In the genomic region with DNA sequence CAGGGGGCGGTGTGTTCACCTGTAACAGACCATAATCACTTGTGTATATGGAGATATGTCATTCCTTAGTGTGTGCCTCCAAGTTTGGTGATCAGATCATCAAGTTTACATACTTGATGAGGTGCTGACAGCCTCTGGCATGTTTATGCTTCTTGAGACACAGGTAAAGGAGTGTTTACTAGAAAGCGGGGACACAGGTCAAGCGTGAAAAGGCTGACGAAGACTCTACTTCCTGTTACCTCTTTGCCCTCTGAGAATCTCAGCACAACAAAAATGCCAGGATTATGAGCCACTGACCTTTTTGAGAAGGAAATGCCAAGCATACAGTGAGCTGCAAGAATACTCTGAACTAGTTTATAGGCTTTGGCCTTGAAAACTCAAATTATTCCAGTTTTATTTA, we compare ENCODE assay signal across 22 cellular contexts. TPM values are rescaled to one million over a fixed set of nuclear protein-coding genes. Genes with fewer than 3 reads are reported as not detected.
DNase-seq lines count a peak whose midpoint lies in the region; ATAC-seq and TF ChIP-seq lines count a peak whose summit lies in the region.
"Had no signal": no experiment of that assay in that cellular context is flagged by ENCODE, and none has a peak within 500 bp of the region (broad histone marks: within the 10 kb centered on the region; RNA-seq: fewer than 3 reads in every experiment).

No MANE protein-coding gene starts in this region.

- no peaks in the 10 kb centered on the region for H3K9me3 ChIP-seq in CD8-positive, alpha-beta T cell (ENCODE audit: low read length)
- no peaks in the 10 kb centered on the region for H3K9me3 ChIP-seq in Peyer's patch
- H3K9me3 ChIP-seq in testis = no peaks in the 10 kb centered on the region
- no peaks in the 10 kb centered on the region for H3K9me3 ChIP-seq in breast epithelium
- H3K9me3 ChIP-seq: left lung had no signal

- no peak for ATAC-seq in CD8-positive, alpha-beta T cell
- ATAC-seq in activated naive CD8-positive, alpha-beta T cell treated with anti-CD3 and anti-CD28 coated beads, Interleukin-2, amount 50 U/mL, for 24 hours = no peak
- ATAC-seq in HG03442 (IDR thresholded peaks at IDR 0.05; ENCODE audit: unreplicated experiment) = no peak
- ATAC-seq: left lung had no signal

- intact Hi-C loops in CD8-positive, alpha-beta T cell (cut with DNase I, micrococcal nuclease) = no loop called here
- intact Hi-C loops in testis (cut with DNase I; ENCODE audit: low total_unique reads) (no loop called here), breast epithelium (cut with DNase I; ENCODE audit: low total_unique reads) (no loop called here)

- CTCF ChIA-PET in CD8-positive, alpha-beta T cell (lab: Charles Lee) = no interaction called here

- H3K4me1 ChIP-seq in CD8-positive, alpha-beta T cell (ENCODE audit: insufficient read depth, low read length) = no peaks in the 10 kb centered on the region
- H3K4me1 ChIP-seq in Peyer's patch (peaks cover 0 to 16% (median 0%) of the 10 kb centered on the region in 4 donors), testis (no peaks in the 10 kb centered on the region), breast epithelium (no peaks in the 10 kb centered on the region)
- H3K4me1 ChIP-seq: left lung had no signal

- no peak overlapping the region for H3K4me3 ChIP-seq in CD8-positive, alpha-beta T cell (ENCODE audit: low read depth, low read length)
- H3K4me3 ChIP-seq in Peyer's patch (no peak overlapping the region), testis (no peak overlapping the region), breast epithelium (no peak overlapping the region)
- H3K4me3 ChIP-seq: left lung had no signal

- H3K27me3 Mint-ChIP-seq in CD8-positive, alpha-beta T cell (ENCODE audit: low read depth) = no peaks in the 10 kb centered on the region
- no peaks in the 10 kb centered on the region for H3K27me3 Mint-ChIP-seq in activated naive CD8-positive, alpha-beta T cell treated with anti-CD3 and anti-CD28 coated beads, Interleukin-2, amount 50 U/mL, for 24 hours
- H3K27me3 Mint-ChIP-seq: activated CD4-positive, alpha-beta T cell treated with anti-CD3 and anti-CD28 coated beads, Interleukin-2, amount 10 ng/mL, durations not matched to agents 24 days and 14 days had no signal

- no peak overlapping the region for H3K4me3 Mint-ChIP-seq in CD8-positive, alpha-beta T cell
- H3K4me3 Mint-ChIP-seq in activated naive CD8-positive, alpha-beta T cell treated with anti-CD3 and anti-CD28 coated beads, Interleukin-2, amount 50 U/mL, for 24 hours = no peak overlapping the region
- H3K4me3 Mint-ChIP-seq: activated CD4-positive, alpha-beta T cell treated with anti-CD3 and anti-CD28 coated beads, Interleukin-2, amount 10 ng/mL, durations not matched to agents 24 days and 14 days had no signal

- TF ChIP-seq POLR2A in Peyer's patch (IDR thresholded peaks at IDR 0.05) = no peak
- TF ChIP-seq POLR2A in testis (IDR thresholded peaks at IDR 0.05) = no peak
- no peak for TF ChIP-seq POLR2A in breast epithelium (IDR thresholded peaks at IDR 0.05)

- no peak overlapping the region for H3K27ac ChIP-seq in CD8-positive, alpha-beta T cell (ENCODE audit: low read depth, low read length)
- H3K27ac ChIP-seq in Peyer's patch (peak overlapping the region in 2 of 4 donors; percentile 69 to 71), testis (no peak overlapping the region), breast epithelium (no peak overlapping the region)
- H3K27ac ChIP-seq: C4-2B, left lung had no signal

- DNase-seq in CD8-positive, alpha-beta T cell = no peak
- peak; percentile 5 for DNase-seq in GM19238 (ENCODE audit: insufficient read length, low spot score)
- peak in 2 of 3 donors; percentile 73 to 80 for DNase-seq in Peyer's patch
- DNase-seq in germinal center (ENCODE audit: low spot score) = peak; percentile 43
- DNase-seq in testis = no peak
- DNase-seq in activated naive CD8-positive, alpha-beta T cell treated with anti-CD3 and anti-CD28 coated beads, Interleukin-2, amount 50 U/mL, for 24 hours = no peak
- no peak for DNase-seq in breast epithelium (ENCODE audit: low spot score in 2 of 2)
- DNase-seq: activated CD4-positive, alpha-beta T cell treated with anti-CD3 and anti-CD28 coated beads, Interleukin-2, amount 10 ng/mL, durations not matched to agents 24 days and 14 days; activated naive CD4-positive, alpha-beta T cell; anterior cingulate cortex; left lung; NCI-H1105 treated with DMSO at 0.1 percent for 48 hours; NCI-H2107; NCI-H526 treated with DMSO at 0.1 percent for 48 hours; nucleus accumbens; stimulated activated naive CD4-positive, alpha-beta T cell; trophoblast cell had no signal

- TF ChIP-seq CTCF in CD8-positive, alpha-beta T cell (IDR thresholded peaks at IDR 0.05) = no peak
- TF ChIP-seq CTCF in Peyer's patch (IDR thresholded peaks at IDR 0.05) (no peak), testis (IDR thresholded peaks at IDR 0.05) (no peak), breast epithelium (IDR thresholded peaks at IDR 0.05) (no peak)

- peaks cover 36% of the 10 kb centered on the region for H3K36me3 Mint-ChIP-seq in CD8-positive, alpha-beta T cell
- peaks cover 23% of the 10 kb centered on the region for H3K36me3 Mint-ChIP-seq in activated naive CD8-positive, alpha-beta T cell treated with anti-CD3 and anti-CD28 coated beads, Interleukin-2, amount 50 U/mL, for 24 hours (ENCODE audit: low read depth)

- no peaks in the 10 kb centered on the region for H3K27me3 ChIP-seq in CD8-positive, alpha-beta T cell (ENCODE audit: insufficient read depth, low read length)
- H3K27me3 ChIP-seq in Peyer's patch (no peaks in the 10 kb centered on the region), testis (no peaks in the 10 kb centered on the region), breast epithelium (no peaks in the 10 kb centered on the region)
- H3K27me3 ChIP-seq: left lung had no signal

- WGBS in testis, 2 donors = 93 to 98% methylated on average over 4 of the region's 4 CpGs

- POLR2A ChIA-PET in CD8-positive, alpha-beta T cell (lab: Charles Lee) = no interaction called here

- peaks cover 15% of the 10 kb centered on the region for H3K36me3 ChIP-seq in CD8-positive, alpha-beta T cell (ENCODE audit: insufficient read depth, low read length)
- peaks cover 0 to 40% (median 0%) of the 10 kb centered on the region in 3 donors for H3K36me3 ChIP-seq in Peyer's patch
- no peaks in the 10 kb centered on the region for H3K36me3 ChIP-seq in testis (ENCODE audit: low read depth, missing control alignments)
- peaks cover under 1% of the 10 kb centered on the region for H3K36me3 ChIP-seq in breast epithelium

- peaks cover 2% of the 10 kb centered on the region for H3K4me1 Mint-ChIP-seq in CD8-positive, alpha-beta T cell (ENCODE audit: low read depth)
- H3K4me1 Mint-ChIP-seq in activated naive CD8-positive, alpha-beta T cell treated with anti-CD3 and anti-CD28 coated beads, Interleukin-2, amount 50 U/mL, for 24 hours = peaks cover 1% of the 10 kb centered on the region
- H3K4me1 Mint-ChIP-seq: activated CD4-positive, alpha-beta T cell treated with anti-CD3 and anti-CD28 coated beads, Interleukin-2, amount 10 ng/mL, durations not matched to agents 24 days and 14 days had no signal

- H3K9me3 Mint-ChIP-seq in CD8-positive, alpha-beta T cell = no peaks in the 10 kb centered on the region
- no peaks in the 10 kb centered on the region for H3K9me3 Mint-ChIP-seq in activated naive CD8-positive, alpha-beta T cell treated with anti-CD3 and anti-CD28 coated beads, Interleukin-2, amount 50 U/mL, for 24 hours
- H3K9me3 Mint-ChIP-seq: activated CD4-positive, alpha-beta T cell treated with anti-CD3 and anti-CD28 coated beads, Interleukin-2, amount 10 ng/mL, durations not matched to agents 24 days and 14 days had no signal

- peak overlapping the region; percentile 10 for H3K27ac Mint-ChIP-seq in CD8-positive, alpha-beta T cell
- no peak overlapping the region for H3K27ac Mint-ChIP-seq in activated naive CD8-positive, alpha-beta T cell treated with anti-CD3 and anti-CD28 coated beads, Interleukin-2, amount 50 U/mL, for 24 hours
- H3K27ac Mint-ChIP-seq: activated CD4-positive, alpha-beta T cell treated with anti-CD3 and anti-CD28 coated beads, Interleukin-2, amount 10 ng/mL, durations not matched to agents 24 days and 14 days had no signal

RNA-seq across cellular contexts. Expression of gene PRDM4, which starts 29.6 kb away (rescaled TPM):
- 10 to 100 TPM; 44.9 to 46.0 TPM for total RNA-seq in CD8-positive, alpha-beta T cell
- total RNA-seq in Peyer's patch (10 to 100 TPM; 25.6 to 67.6 (median 52.9) TPM), testis (10 to 100 TPM; 35.6 to 36.9 TPM), breast epithelium (10 to 100 TPM; 29.4 to 32.6 (median 31.1) TPM)
- 31.1 TPM for polyA plus RNA-seq in testis (ENCODE audit: insufficient read depth, low read depth, low replicate concordance)

RNA-seq across cellular contexts. Expression of gene ASCL4, which starts 43.1 kb away (rescaled TPM):
- not detected for total RNA-seq in CD8-positive, alpha-beta T cell
- total RNA-seq in Peyer's patch = not detected
- under 1 TPM in 1 of 2 donors, not detected in 1; 0.50 TPM for total RNA-seq in testis
- polyA plus RNA-seq in testis (ENCODE audit: insufficient read depth, low read depth, low replicate concordance) = 0.13 TPM
- total RNA-seq in breast epithelium = under 1 TPM in 1 of 3 donors, not detected in 2; 0.16 TPM
- total RNA-seq: A172; activated CD4-positive, alpha-beta T cell treated with anti-CD3 and anti-CD28 coated beads, Interleukin-2, amount 10 ng/mL, durations not matched to agents 24 days and 14 days; cerebellum; left lung; mucosa of gallbladder had no signal

RNA-seq across cellular contexts. Expression of gene PWP1, which starts 45.8 kb away (rescaled TPM):
- 10 to 100 TPM; 27.7 to 28.8 TPM for total RNA-seq in CD8-positive, alpha-beta T cell
- total RNA-seq in Peyer's patch = 100 to 1,000 TPM in 1 of 4 donors, 10 to 100 TPM in 3; 21.7 to 178 (median 31.8) TPM
- 10 to 100 TPM; 65.7 to 90.4 TPM for total RNA-seq in testis
- 55.7 TPM for polyA plus RNA-seq in testis (ENCODE audit: insufficient read depth, low read depth, low replicate concordance)
- total RNA-seq in breast epithelium = 100 to 1,000 TPM in 1 of 3 donors, 10 to 100 TPM in 2; 78.9 to 108 (median 79.0) TPM

Comparison
In these comparisons a context has a peak if more than half of its experiments do, and no peak if none do; other contexts are left out.
1. DNase-seq: peak in GM19238 (single experiment), Peyer's patch (2 of 3) and germinal center (single experiment); none in CD8-positive, alpha-beta T cell (0 of 7), testis (single experiment), activated naive CD8-positive, alpha-beta T cell treated with anti-CD3 and anti-CD28 coated beads, Interleukin-2, amount 50 U/mL, for 24 hours (single experiment) and breast epithelium (0 of 2).